ENCODE assay signal across 9 cellular contexts in genomic region chr1:54547601-54548388, GRCh38. TPM values are rescaled to one million over a fixed set of nuclear protein-coding genes. Genes with fewer than 3 reads are reported as not detected.
DNase-seq lines count a peak whose midpoint lies in the region; ATAC-seq, FAIRE-seq and TF ChIP-seq lines count a peak whose summit lies in the region.
"Had no signal": no experiment of that assay in that cellular context is flagged by ENCODE, and none has a peak within 500 bp of the region (broad histone marks: within the 10 kb centered on the region; RNA-seq: fewer than 3 reads in every experiment).

Gene ACOT11 (plus strand): TSS chr1:54548228. CDS start chr1:54548310, 82 bp downstream.

- no peaks in the 10 kb centered on the region for H3K9me3 Mint-ChIP-seq in immature natural killer cell
- H3K9me3 Mint-ChIP-seq: central memory CD8-positive, alpha-beta T cell had no signal

- no peak within 1 kb of the TSS for H3K4me3 Mint-ChIP-seq in immature natural killer cell
- H3K4me3 Mint-ChIP-seq: central memory CD8-positive, alpha-beta T cell had no signal

- no peak for FAIRE-seq in D721Med (lab: Jason Lieb, UNC)

- DNase-seq in D721Med (ENCODE audit: insufficient read length, low spot score): no peak
- peak; percentile 98 for DNase-seq in NCI-H2196 treated with DMSO at 0.1 percent for 48 hours (lab: John Stamatoyannopoulos, UW; ENCODE audit: unreplicated experiment)
- peak; percentile 97 for DNase-seq in left kidney (ENCODE audit: low read depth, low spot score)
- DNase-seq in substantia nigra (lab: John Stamatoyannopoulos, UW): peak; percentile 39 to 99 (median 80)
- DNase-seq in immature natural killer cell: no peak
- no peak for DNase-seq in HK-2 (ENCODE audit: unreplicated experiment)

- H3K27ac Mint-ChIP-seq in immature natural killer cell: peak within 1 kb of the TSS in 1 of 6 donors; percentile 78

- H3K4me1 Mint-ChIP-seq in immature natural killer cell: peaks cover 5% of the 10 kb centered on the region in 2 donors

- ATAC-seq in GM19328 (IDR thresholded peaks at IDR 0.05; ENCODE audit: unreplicated experiment): no peak

- H3K27me3 Mint-ChIP-seq in immature natural killer cell (ENCODE audit: low read depth in 3 of 3): peaks cover 0 to 3% (median 2%) of the 10 kb centered on the region in 3 donors
- H3K27me3 Mint-ChIP-seq: central memory CD8-positive, alpha-beta T cell had no signal

- peak; percentile 34 for TF ChIP-seq CTCF in D721Med (IDR thresholded peaks at IDR 0.05; ENCODE audit: insufficient read depth, missing control alignments)

- peak within 1 kb of the TSS; percentile 83 for H3K27ac ChIP-seq in cingulate gyrus (ENCODE audit: low read depth, low read length)
- peak within 1 kb of the TSS; percentile 72 for H3K27ac ChIP-seq in substantia nigra (ENCODE audit: low read depth, low read length, poor library complexity, severe bottlenecking)

- no peaks in the 10 kb centered on the region for H3K36me3 Mint-ChIP-seq in immature natural killer cell

RNA-seq across cellular contexts. Expression of gene ACOT11, which starts in this region (rescaled TPM):
- polyA plus RNA-seq in immature natural killer cell: under 1 TPM in 2 of 3 donors, not detected in 1; 0.27 to 0.44 TPM

Comparison
In these comparisons a context has a peak if more than half of its experiments do, and no peak if none do; other contexts are left out.
1. DNase-seq: peak in NCI-H2196 treated with DMSO at 0.1 percent for 48 hours (single experiment), left kidney (single experiment) and substantia nigra (49 of 49); none in D721Med (single experiment), immature natural killer cell (0 of 3) and HK-2 (single experiment).